In genomic region chr17:77118251-77118928, GRCh38 we compare ENCODE assay signal across 1 cellular context.
TF ChIP-seq lines count a peak whose summit lies in the region.

No MANE protein-coding gene starts in this region.

TF ChIP-seq in HepG2, 621 proteins besides CTCF, POLR2A, EP300 and RAD21 (continued from another document):
- TF ChIP-seq E2F2 (CRISPR knock-in tag; IDR thresholded peaks at IDR 0.05; ENCODE audit: borderline replicate concordance) (no peak), ZBTB1 (CRISPR knock-in tag; IDR thresholded peaks at IDR 0.05; ENCODE audit: borderline replicate concordance) (no peak), ZNF619 (CRISPR knock-in tag; IDR thresholded peaks at IDR 0.05) (no peak), ZFP36L1 (CRISPR knock-in tag; IDR thresholded peaks at IDR 0.05) (no peak), ZNF670 (CRISPR knock-in tag; IDR thresholded peaks at IDR 0.05; ENCODE audit: borderline replicate concordance) (no peak), SMYD3 (CRISPR knock-in tag; IDR thresholded peaks at IDR 0.05) (no peak), ZNF737 (CRISPR knock-in tag; IDR thresholded peaks at IDR 0.05; ENCODE audit: borderline replicate concordance) (no peak), KLF6 (CRISPR knock-in tag; IDR thresholded peaks at IDR 0.05) (no peak), ATAD3A (CRISPR knock-in tag; IDR thresholded peaks at IDR 0.05) (no peak), TAF1 (CRISPR knock-in tag; IDR thresholded peaks at IDR 0.05) (no peak), KLF12 (CRISPR knock-in tag; IDR thresholded peaks at IDR 0.05; ENCODE audit: borderline replicate concordance) (no peak), ZNF639 (CRISPR knock-in tag; conservative IDR thresholded peaks at IDR 0.05) (no peak), ATF7-NPFF (CRISPR knock-in tag; IDR thresholded peaks at IDR 0.05; ENCODE audit: low read depth) (0 out of 2 replicates have a peak, but pooled peaks have one; percentile 42), HNF1A (IDR thresholded peaks at IDR 0.05; ENCODE audit: low read depth) (no peak), HNF1A (CRISPR knock-in tag; IDR thresholded peaks at IDR 0.05; ENCODE audit: borderline replicate concordance) (no peak), ZC3H13 (CRISPR knock-in tag; IDR thresholded peaks at IDR 0.05) (no peak), POGZ (CRISPR knock-in tag; IDR thresholded peaks at IDR 0.05) (no peak), GATAD2A (CRISPR knock-in tag; IDR thresholded peaks at IDR 0.05) (0 out of 2 replicates have a peak, but pooled peaks have one; percentile 10)
